In the genomic region with DNA sequence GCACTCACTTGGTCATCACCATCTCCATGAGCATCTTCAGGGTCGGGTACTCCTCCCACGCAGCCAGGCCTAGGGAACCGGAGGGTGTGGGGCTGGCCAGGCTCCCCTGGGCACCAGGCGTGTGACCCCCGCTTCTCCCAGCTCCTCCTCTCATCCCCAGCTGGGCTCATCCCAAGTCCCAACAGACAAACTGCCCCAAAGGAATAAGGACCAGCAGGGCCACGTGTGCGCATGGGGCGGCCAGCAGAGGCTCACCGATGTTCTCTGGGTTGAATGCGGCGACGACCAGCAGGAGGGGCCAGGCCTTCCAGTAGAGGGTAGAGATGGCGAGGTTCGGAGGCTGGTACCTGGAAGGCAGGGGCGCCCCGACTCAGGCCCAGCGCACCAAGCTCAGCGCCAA, we compare ENCODE assay signal across 29 cellular contexts.
"Had no signal": no experiment of that assay in that cellular context is flagged by ENCODE, and none has a peak within 500 bp of the region (broad histone marks: within the 10 kb centered on the region; RNA-seq: fewer than 3 reads in every experiment).

No MANE protein-coding gene starts in this region.

- H3K9me3 Mint-ChIP-seq: immature natural killer cell; mesothelial cell of epicardium; naive B cell; natural killer cell; nephron progenitor cell; neural progenitor cell; stimulated activated naive CD8-positive, alpha-beta T cell treated with anti-CD3 and anti-CD28 coated beads, Interleukin-15, amount 100 ng/mL, for 72 hours had no signal

- H3K36me3 ChIP-seq: neural progenitor cell, ovary had no signal

- H3K9me3 ChIP-seq: left lung, lower lobe of right lung, ovary, right atrium auricular region, tibial nerve, upper lobe of left lung, vagina had no signal

- H3K4me2 ChIP-seq: neural progenitor cell had no signal

- H3K4me3 Mint-ChIP-seq: immature natural killer cell; mesothelial cell of epicardium; natural killer cell; nephron progenitor cell; neural progenitor cell; stimulated activated naive CD8-positive, alpha-beta T cell treated with anti-CD3 and anti-CD28 coated beads, Interleukin-15, amount 100 ng/mL, for 72 hours had no signal

- H2AFZ ChIP-seq: neural progenitor cell had no signal

- FAIRE-seq: islet of Langerhans, kidney had no signal

- H3K27me3 Mint-ChIP-seq: naive B cell; progenitor cell of endocrine pancreas; stimulated activated naive CD8-positive, alpha-beta T cell treated with anti-CD3 and anti-CD28 coated beads, Interleukin-15, amount 100 ng/mL, for 72 hours had no signal

- ATAC-seq: left colon; left lung; lower lobe of right lung; natural killer cell; sciatic nerve; stimulated activated naive CD8-positive, alpha-beta T cell treated with anti-CD3 and anti-CD28 coated beads, Interleukin-15, amount 100 ng/mL, for 72 hours had no signal

- H3K27me3 ChIP-seq: left lung, neural progenitor cell, ovary, right atrium auricular region, tibial nerve, upper lobe of left lung, vagina had no signal

- DNase-seq: hypothalamus; immature natural killer cell; kidney; left colon; left lung; lower lobe of right lung; mammary epithelial cell; mesendoderm; naive B cell; natural killer cell; nephron progenitor cell; ovary; stimulated activated CD4-positive, alpha-beta T cell treated with anti-CD3 and anti-CD28 coated beads, Interleukin-12 subunit alpha, Interleukin-12 subunit beta, amount 100 ng/mL, for 4 hours; stimulated activated CD4-positive, alpha-beta T cell treated with anti-CD3 and anti-CD28 coated beads, Interleukin-15, amount 100 ng/mL, for 24 hours; stimulated activated CD4-positive, alpha-beta T cell treated with anti-CD3 and anti-CD28 coated beads, Interleukin-2, amount 100 ng/mL, for 24 hours; stimulated activated CD4-positive, alpha-beta T cell treated with anti-CD3 and anti-CD28 coated beads, Interleukin-4, amount 100 ng/mL, for 1 hour; stimulated activated naive CD4-positive, alpha-beta T cell treated with Interleukin-2 at 50 U/mL for 16 hours; stimulated activated naive CD8-positive, alpha-beta T cell treated with anti-CD3 and anti-CD28 coated beads, Interleukin-15, amount 100 ng/mL, for 72 hours; substantia nigra had no signal

- H3K27ac Mint-ChIP-seq: immature natural killer cell, mesothelial cell of epicardium, naive B cell, natural killer cell, nephron progenitor cell, neural progenitor cell, progenitor cell of endocrine pancreas had no signal

- H3K27ac ChIP-seq: left lung, lower lobe of right lung, neural progenitor cell, ovary, right atrium auricular region, skin epidermis, tibial nerve, upper lobe of left lung, vagina had no signal

- H3K9ac ChIP-seq: neural progenitor cell had no signal

- H3K4me1 ChIP-seq: left lung, lower lobe of right lung, neural progenitor cell, right atrium auricular region, tibial nerve, upper lobe of left lung, vagina had no signal

- H3K4me1 Mint-ChIP-seq: mesothelial cell of epicardium; natural killer cell; nephron progenitor cell; neural progenitor cell; stimulated activated naive CD8-positive, alpha-beta T cell treated with anti-CD3 and anti-CD28 coated beads, Interleukin-15, amount 100 ng/mL, for 72 hours had no signal

- H3K4me3 ChIP-seq: left lung, lower lobe of right lung, neural progenitor cell, ovary, right atrium auricular region, skin epidermis, tibial nerve, upper lobe of left lung, vagina had no signal

- H3K36me3 Mint-ChIP-seq: natural killer cell had no signal
